In genomic region chr1:21333824-21334213, GRCh38 we compare ENCODE assay signal across 1 cellular context.
TF ChIP-seq lines count a peak whose summit lies in the region.

No MANE protein-coding gene starts in this region.

TF ChIP-seq in IMR-90, 13 proteins besides CTCF, POLR2A, EP300 and RAD21 (continued from another document):
- TF ChIP-seq ELK1 (IDR thresholded peaks at IDR 0.05; ENCODE audit: borderline replicate concordance, low read depth, low read length) (no peak), RCOR1 (IDR thresholded peaks at IDR 0.05; ENCODE audit: insufficient replicate concordance, low read length) (no peak), SMC3 (IDR thresholded peaks at IDR 0.05; ENCODE audit: low read depth, low read length) (no peak)
